ENCODE assay signal across 28 cellular contexts in the genomic region with DNA sequence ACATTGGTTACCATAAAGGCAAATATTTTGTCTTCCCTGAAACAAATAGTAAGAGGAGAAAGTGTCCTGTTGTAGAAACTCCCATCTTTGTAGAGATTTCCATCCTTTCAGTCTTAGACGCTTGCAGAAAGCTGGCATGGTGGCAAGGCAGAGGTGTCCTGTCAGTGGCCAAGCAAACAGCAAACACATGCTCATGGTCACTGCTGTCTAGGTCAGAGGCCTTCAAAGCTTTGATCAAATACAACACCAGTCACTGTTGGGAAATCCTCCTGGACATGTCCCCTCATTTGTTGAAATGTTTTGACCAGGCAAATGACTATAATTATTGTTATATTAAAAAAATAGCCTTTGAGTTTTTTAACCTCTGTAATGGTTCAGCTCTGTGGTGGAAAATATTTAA. TPM values are rescaled to one million over a fixed set of nuclear protein-coding genes. Genes with fewer than 3 reads are reported as not detected.
DNase-seq lines count a peak whose midpoint lies in the region; ATAC-seq, FAIRE-seq and TF ChIP-seq lines count a peak whose summit lies in the region.
"Had no signal": no experiment of that assay in that cellular context is flagged by ENCODE, and none has a peak within 500 bp of the region (broad histone marks: within the 10 kb centered on the region; RNA-seq: fewer than 3 reads in every experiment).

No MANE protein-coding gene starts in this region.

- no peak overlapping the region for H3K4me3 Mint-ChIP-seq in activated CD8-positive, alpha-beta memory T cell treated with anti-CD3 and anti-CD28 coated beads, Interleukin-2, amount 10 ng/mL, durations not matched to agents 7 days and 5 days
- H3K4me3 Mint-ChIP-seq: CD14-positive monocyte; CD4-positive, alpha-beta memory T cell; CD4-positive, CD25-positive, alpha-beta regulatory T cell; CD8-positive, alpha-beta memory T cell had no signal

- BruUV-seq in IMR-90 (replicated peaks; lab: Mats Ljungman, UMichigan) (no TSS peak), HepG2 (replicated peaks; lab: Mats Ljungman, UMichigan) (no TSS peak)

- peaks cover 38% of the 10 kb centered on the region for H3K9me1 ChIP-seq in IMR-90 (ENCODE audit: insufficient read depth, low read length)

- peak overlapping the region; percentile 78 for H3K14ac ChIP-seq in IMR-90 (replicated peaks; ENCODE audit: low read depth, low read length)

- H3K4me1 ChIP-seq in IMR-90 (ENCODE audit: control insufficient read depth, insufficient read depth, low read length) = peaks cover 25% of the 10 kb centered on the region
- H3K4me1 ChIP-seq in HepG2 (ENCODE audit: insufficient read depth, low read length) = peaks cover 16% of the 10 kb centered on the region
- H3K4me1 ChIP-seq in right lobe of liver = peaks cover 0 to 59% (median 16%) of the 10 kb centered on the region in 4 donors
- H3K4me1 ChIP-seq: BE2C, BLaER1 had no signal

- no peaks in the 10 kb centered on the region for H3K36me3 Mint-ChIP-seq in activated CD8-positive, alpha-beta memory T cell treated with anti-CD3 and anti-CD28 coated beads, Interleukin-2, amount 10 ng/mL, durations not matched to agents 7 days and 5 days
- H3K36me3 Mint-ChIP-seq: CD14-positive monocyte; CD4-positive, alpha-beta memory T cell; CD4-positive, CD25-positive, alpha-beta regulatory T cell; CD8-positive, alpha-beta memory T cell had no signal

- DNase-seq in IMR-90 = no peak
- DNase-seq in bronchial epithelial cell (ENCODE audit: low read depth) = no peak
- DNase-seq in HepG2 (ENCODE audit: low spot score) = peak; percentile 56
- DNase-seq in right lobe of liver = peak in 2 of 3 donors; percentile 69 to 78
- no peak for DNase-seq in activated CD8-positive, alpha-beta memory T cell treated with anti-CD3 and anti-CD28 coated beads, Interleukin-2, amount 10 ng/mL, durations not matched to agents 7 days and 5 days
- no peak for DNase-seq in GM20000 (ENCODE audit: low spot score)
- DNase-seq: 8988T; ACHN; BE2C; C1 segment of cervical spinal cord; CD4-positive, alpha-beta memory T cell; CD4-positive, CD25-positive, alpha-beta regulatory T cell; CD8-positive, alpha-beta memory T cell; COR-L47; DMS 273 treated with DMSO at 0.1 percent for 48 hours; DMS153; DMS53; DMS79; DND-41; GDM1 had no signal

- H3K9ac ChIP-seq in IMR-90 (ENCODE audit: low read depth, low read length) (no peak overlapping the region), HepG2 (ENCODE audit: insufficient read depth, low read depth, low read length) (no peak overlapping the region)
- H3K9ac ChIP-seq: BLaER1 had no signal

- peak overlapping the region; percentile 90 for H2BK20ac ChIP-seq in IMR-90 (ENCODE audit: low read depth, low read length)

- H3K9me3 ChIP-seq in IMR-90 (ENCODE audit: control insufficient read depth, insufficient read depth, low read length) (no peaks in the 10 kb centered on the region), HepG2 (ENCODE audit: low read length) (no peaks in the 10 kb centered on the region), right lobe of liver (no peaks in the 10 kb centered on the region)
- H3K9me3 ChIP-seq: BE2C, BLaER1 had no signal

- TF ChIP-seq RAD21 in IMR-90 (IDR thresholded peaks at IDR 0.05; ENCODE audit: low read length) (no peak), HepG2 (CRISPR knock-in tag; IDR thresholded peaks at IDR 0.05) (no peak)

- H3K18ac ChIP-seq in IMR-90 (ENCODE audit: low read depth, low read length) = peak overlapping the region; percentile 67

- no peaks in the 10 kb centered on the region for H3K79me2 ChIP-seq in HepG2 (ENCODE audit: insufficient read depth, low read length)

- in situ Hi-C loops in IMR-90 (cut with MboI; ENCODE audit: low sequenced_read_pairs) (no loop called here), HepG2 (cut with HindIII; ENCODE audit: extremely low pct_ligation_motif_present, low pct_unique_long_range_greater_than_20kb) (no loop called here)

- H3K4me3 ChIP-seq in IMR-90 (ENCODE audit: insufficient read depth, low read depth, low read length) (no peak overlapping the region), bronchial epithelial cell (ENCODE audit: low read depth, low read length) (no peak overlapping the region), HepG2 (replicated peaks in 1 of 3; ENCODE audit: insufficient read depth in 1 of 3, low read depth in 2 of 3, low read length in 3 of 3) (no peak overlapping the region), right lobe of liver (no peak overlapping the region)
- H3K4me3 ChIP-seq: BLaER1, GM12878 had no signal

- dilution Hi-C loops in IMR-90 (cut with HindIII; ENCODE audit: low sequenced_read_pairs, unreplicated experiment) = no loop called here

- peak overlapping the region; percentile 68; the same call in 1 of the 2 replicates for H3K56ac ChIP-seq in IMR-90 (ENCODE audit: extremely low read depth, insufficient read depth, low read length)

- H4K91ac ChIP-seq in IMR-90 (ENCODE audit: insufficient read depth, low read depth, low read length) = peak overlapping the region; percentile 89

- no CpG with 5 or more reads among the region's 1 CpG for WGBS in IMR-90 (ENCODE audit: extremely low coverage in 2 of 2, insufficient read length in 1 of 2), 2 experiments
- 10% methylated on average over 1 of the region's 1 CpG for WGBS in HepG2 (ENCODE audit: low lambda C conversion rate)
- WGBS in right lobe of liver (ENCODE audit: insufficient coverage, low coverage, low lambda C conversion rate, missing lambda C conversion rate) = no CpG with 5 or more reads among the region's 1 CpG

- peak overlapping the region; percentile 80; the same call in 1 of the 2 replicates for H3K23ac ChIP-seq in IMR-90 (ENCODE audit: low read depth, low read length)

- TF ChIP-seq EP300 in HepG2 (IDR thresholded peaks at IDR 0.05; ENCODE audit: low read depth in 2 of 2, low read length in 2 of 2) (no peak), HepG2 (CRISPR knock-in tag; IDR thresholded peaks at IDR 0.05; ENCODE audit: borderline replicate concordance) (no peak)

- intact Hi-C loops in IMR-90 (cut with micrococcal nuclease) = no loop called here
- intact Hi-C loops in HepG2 (cut with micrococcal nuclease; ENCODE audit: unreplicated experiment) = no loop called here
- intact Hi-C loops in right lobe of liver (cut with DNase I) = no loop called here

- peak overlapping the region; percentile 12 to 67; a peak in 3 of 4 replicates for H4K8ac ChIP-seq in IMR-90 (ENCODE audit: low read depth in 2 of 2, low read length in 2 of 2)

- no peaks in the 10 kb centered on the region for H3K27me3 Mint-ChIP-seq in activated CD8-positive, alpha-beta memory T cell treated with anti-CD3 and anti-CD28 coated beads, Interleukin-2, amount 10 ng/mL, durations not matched to agents 7 days and 5 days
- H3K27me3 Mint-ChIP-seq: CD4-positive, alpha-beta memory T cell; CD4-positive, CD25-positive, alpha-beta regulatory T cell had no signal

- H3K4me2 ChIP-seq in IMR-90 (ENCODE audit: low read depth, low read length) (peak overlapping the region; percentile 66; the same call in 1 of the 2 replicates), HepG2 (ENCODE audit: low read depth, low read length) (no peak overlapping the region)
- H3K4me2 ChIP-seq: BLaER1 had no signal

- H3K36me3 ChIP-seq in IMR-90 (ENCODE audit: control insufficient read depth, insufficient read depth, low read length) (0 out of 2 replicates have a peak, but pooled peaks cover 2% of the 10 kb centered on the region), bronchial epithelial cell (ENCODE audit: control insufficient read depth, insufficient read depth, low read length) (no peaks in the 10 kb centered on the region), HepG2 (replicated peaks in 1 of 2; ENCODE audit: control insufficient read depth in 1 of 2, insufficient read depth in 2 of 2, low read length in 2 of 2) (no peaks in the 10 kb centered on the region), right lobe of liver (no peaks in the 10 kb centered on the region)
- H3K36me3 ChIP-seq: BE2C, BLaER1 had no signal

- POLR2A ChIA-PET in IMR-90 (lab: Charles Lee; ENCODE audit: unreplicated experiment) = no interaction called here
- POLR2A ChIA-PET in HepG2 (lab: Yijun Ruan, JAX) = no interaction called here

- H3K9me3 Mint-ChIP-seq in activated CD8-positive, alpha-beta memory T cell treated with anti-CD3 and anti-CD28 coated beads, Interleukin-2, amount 10 ng/mL, durations not matched to agents 7 days and 5 days (ENCODE audit: low read depth) = no peaks in the 10 kb centered on the region
- H3K9me3 Mint-ChIP-seq: CD14-positive monocyte; CD4-positive, alpha-beta memory T cell; CD8-positive, alpha-beta memory T cell had no signal

- H3K4me1 Mint-ChIP-seq in activated CD8-positive, alpha-beta memory T cell treated with anti-CD3 and anti-CD28 coated beads, Interleukin-2, amount 10 ng/mL, durations not matched to agents 7 days and 5 days = no peaks in the 10 kb centered on the region
- H3K4me1 Mint-ChIP-seq: CD14-positive monocyte; CD4-positive, alpha-beta memory T cell; CD4-positive, CD25-positive, alpha-beta regulatory T cell; CD8-positive, alpha-beta memory T cell had no signal

- H2AFZ ChIP-seq in IMR-90 (replicated peaks; ENCODE audit: low read length, poor library complexity) = no peak overlapping the region
- H2AFZ ChIP-seq in HepG2 (ENCODE audit: low read length) = no peak overlapping the region

- peaks cover 7% of the 10 kb centered on the region; the same call in 1 of the 2 replicates for H4K20me1 ChIP-seq in IMR-90 (ENCODE audit: insufficient read depth, low read length)
- H4K20me1 ChIP-seq in HepG2 (ENCODE audit: insufficient read depth, low read length) = no peaks in the 10 kb centered on the region
- H4K20me1 ChIP-seq: BLaER1 had no signal

- peak overlapping the region; percentile 95; the same call in 2 of the 3 replicates for H2BK15ac ChIP-seq in IMR-90 (ENCODE audit: low read depth, low read length)

- FAIRE-seq in bronchial epithelial cell (lab: Jason Lieb, UNC) = peak; percentile 47
- FAIRE-seq in HepG2 (lab: Jason Lieb, UNC) = peak; percentile 32
- FAIRE-seq: A204.1, GM12878, GM12892, GM18507 had no signal

- ATAC-seq in IMR-90 (ENCODE audit: low read depth) (no peak), HepG2 (peak; percentile 90), right lobe of liver (peak in 3 of 4 donors; percentile 72 to 83 (median 80)), GM19351 (IDR thresholded peaks at IDR 0.05; ENCODE audit: unreplicated experiment) (no peak), HG03139 (IDR thresholded peaks at IDR 0.05; ENCODE audit: unreplicated experiment) (no peak)
- ATAC-seq in activated CD8-positive, alpha-beta memory T cell treated with anti-CD3 and anti-CD28 coated beads, Interleukin-2, amount 10 ng/mL, durations not matched to agents 7 days and 5 days = no peak
- ATAC-seq: GM12878 had no signal

- H2BK5ac ChIP-seq in IMR-90 (ENCODE audit: low read depth, low read length, poor library complexity, severe bottlenecking) = peak overlapping the region; percentile 80

- H3K27ac ChIP-seq in IMR-90 (ENCODE audit: insufficient read depth, low read length) (peak overlapping the region; percentile 72; the same call in 1 of the 2 replicates), HepG2 (ENCODE audit: extremely low read length, insufficient read depth, low read length) (no peak overlapping the region), right lobe of liver (peak overlapping the region in 2 of 3 donors; percentile 63 to 71)
- H3K27ac ChIP-seq: BLaER1 had no signal

- no peak for TF ChIP-seq POLR2A in IMR-90 (IDR thresholded peaks at IDR 0.05; ENCODE audit: low read depth, low read length)
- no peak for TF ChIP-seq POLR2A in HepG2 (IDR thresholded peaks at IDR 0.05; ENCODE audit: insufficient read depth in 1 of 2, low read depth in 2 of 2, low read length in 2 of 2)
- TF ChIP-seq POLR2A in right lobe of liver (IDR thresholded peaks at IDR 0.05) = no peak

- H3K27me3 ChIP-seq in IMR-90 (ENCODE audit: control insufficient read depth, insufficient read depth, low read length) = no peaks in the 10 kb centered on the region
- H3K27me3 ChIP-seq in bronchial epithelial cell (ENCODE audit: control insufficient read depth, insufficient read depth, low read length) = no peaks in the 10 kb centered on the region
- H3K27me3 ChIP-seq in HepG2 (ENCODE audit: control insufficient read depth in 1 of 2, insufficient read depth in 2 of 2, low read length in 2 of 2) = no peaks in the 10 kb centered on the region
- no peaks in the 10 kb centered on the region for H3K27me3 ChIP-seq in right lobe of liver
- H3K27me3 ChIP-seq: BE2C, BLaER1 had no signal

- peak overlapping the region; percentile 90 for H2BK120ac ChIP-seq in IMR-90 (ENCODE audit: low read depth, low read length)

- peaks cover 52 to 75% of the 10 kb centered on the region in 2 experiments for H3K79me1 ChIP-seq in IMR-90 (ENCODE audit: low read depth in 1 of 2, low read length in 2 of 2)

- no peak overlapping the region for H2AK9ac ChIP-seq in IMR-90 (replicated peaks; ENCODE audit: low read depth, low read length, poor library complexity)

- peak overlapping the region; percentile 89 for H3K4ac ChIP-seq in IMR-90 (ENCODE audit: low read depth, low read length)

- H2AK5ac ChIP-seq in IMR-90 (ENCODE audit: low read depth, low read length) = peak overlapping the region; percentile 94; the same call in 1 of the 2 replicates

- TF ChIP-seq CTCF in IMR-90 (conservative IDR thresholded peaks at IDR 0.05; ENCODE audit: low read depth, low read length) = no peak
- TF ChIP-seq CTCF in bronchial epithelial cell (IDR thresholded peaks at IDR 0.05; ENCODE audit: insufficient read depth, low read length, severe bottlenecking) = no peak
- TF ChIP-seq CTCF in HepG2 (CRISPR knock-in tag; IDR thresholded peaks at IDR 0.05) = no peak
- TF ChIP-seq CTCF in right lobe of liver (IDR thresholded peaks at IDR 0.05) = no peak
- no peak for TF ChIP-seq CTCF in GM20000 (IDR thresholded peaks at IDR 0.05; ENCODE audit: extremely low read depth, missing control alignments)

- no peak overlapping the region for H3K27ac Mint-ChIP-seq in activated CD8-positive, alpha-beta memory T cell treated with anti-CD3 and anti-CD28 coated beads, Interleukin-2, amount 10 ng/mL, durations not matched to agents 7 days and 5 days
- H3K27ac Mint-ChIP-seq: CD14-positive monocyte; CD4-positive, alpha-beta memory T cell; CD4-positive, CD25-positive, alpha-beta regulatory T cell; CD8-positive, alpha-beta memory T cell had no signal

- peak overlapping the region; percentile 80 for H4K5ac ChIP-seq in IMR-90 (ENCODE audit: low read depth, low read length)

- CTCF ChIA-PET in IMR-90 (lab: Yijun Ruan, JAX) (no interaction called here), HepG2 (lab: Yijun Ruan, JAX; ENCODE audit: low intra/inter-chr PET ratio, low total read pairs) (no interaction called here)
- CTCF ChIA-PET in activated CD8-positive, alpha-beta memory T cell treated with anti-CD3 and anti-CD28 coated beads, Interleukin-2, amount 10 ng/mL, durations not matched to agents 7 days and 5 days (lab: Charles Lee) = no interaction called here

RNA-seq across cellular contexts. Expression of a gene that starts 55.1 kb away (rescaled TPM):
- total RNA-seq in IMR-90 (2012; rRNA removed) (297 and 326 TPM in 2 replicates), bronchial epithelial cell (6.6 and 10.6 TPM in 2 replicates), HepG2 (2016; rRNA removed; fragmentation: Illumina TruSeq; extraction: Trizol) (0.22 and 0.34 TPM in 2 replicates), right lobe of liver (10 to 100 TPM in 2 of 6 experiments, 1 to 10 TPM in 4; 5.4 to 14.2 (median 9.1) TPM)
- polyA plus RNA-seq in IMR-90 (2012; rRNA removed) (211 and 235 TPM in 2 replicates), HepG2 (2011; rRNA removed) (0.12 and 0.16 TPM in 2 replicates)
- 117 and 133 TPM in 2 replicates for polyA plus RNA-seq in IMR-90 (2012; cell fraction: cytosol; rRNA removed)
- polyA plus RNA-seq in IMR-90 (2012; cell fraction: nucleus; rRNA removed; ENCODE audit: low replicate concordance) = 75.2 and 176 TPM in 2 replicates
- total RNA-seq in HepG2 (2016; cell fraction: cytosol; rRNA removed; fragmentation: Illumina TruSeq; extraction: Trizol; ENCODE audit: low read depth) = 0.26 TPM in 1 of 2 replicates, not detected in the other
- 0.18 and 0.39 TPM in 2 replicates for total RNA-seq in HepG2 (2016; cell fraction: insoluble cytoplasmic fraction; rRNA removed; fragmentation: Illumina TruSeq; extraction: Trizol)
- 0.03 and 0.10 TPM in 2 replicates for total RNA-seq in HepG2 (2016; cell fraction: membrane; rRNA removed; fragmentation: Illumina TruSeq; extraction: Trizol)
- 0.37 and 0.38 TPM in 2 replicates for total RNA-seq in HepG2 (2016; cell fraction: nucleus; rRNA removed; fragmentation: Illumina TruSeq; extraction: Trizol)
- 0.15 and 0.21 TPM in 2 replicates for polyA plus RNA-seq in HepG2 (2011; cell fraction: cytosol; rRNA removed)
- polyA plus RNA-seq in HepG2 (2011; cell fraction: nucleus; rRNA removed) = 0.14 and 0.19 TPM in 2 replicates
- 0.04 and 0.27 TPM in 2 replicates for polyA plus RNA-seq in HepG2 (2012)
- 0.03 TPM in 1 of 2 replicates, not detected in the other for polyA plus RNA-seq in HepG2 (2016; cell fraction: cytosol; fragmentation: Illumina TruSeq; extraction: Trizol; ENCODE audit: low read depth)
- polyA plus RNA-seq in HepG2 (2016; cell fraction: insoluble cytoplasmic fraction; fragmentation: Illumina TruSeq; extraction: Trizol; ENCODE audit: low read depth) = 0.22 and 0.27 TPM in 2 replicates
- not detected in 2 replicates for polyA plus RNA-seq in HepG2 (2016; cell fraction: membrane; fragmentation: Illumina TruSeq; extraction: Trizol; ENCODE audit: low read depth)
- 0.26 and 0.40 TPM in 2 replicates for polyA plus RNA-seq in HepG2 (2016; cell fraction: nucleus; fragmentation: Illumina TruSeq; extraction: Trizol; ENCODE audit: insufficient read depth, low read depth)
- 0.23 and 0.28 TPM in 2 replicates for polyA minus RNA-seq in HepG2 (2011; rRNA and poly(A)+ RNA removed; ENCODE audit: low replicate concordance)
- polyA minus RNA-seq in HepG2 (2011; cell fraction: cytosol; rRNA and poly(A)+ RNA removed) = 0.30 TPM in 1 of 2 replicates, not detected in the other
- 0.75 and 1.0 TPM in 2 replicates for polyA minus RNA-seq in HepG2 (2011; cell fraction: nucleus; rRNA and poly(A)+ RNA removed)
- total RNA-seq in activated CD8-positive, alpha-beta memory T cell treated with anti-CD3 and anti-CD28 coated beads, Interleukin-2, amount 10 ng/mL, durations not matched to agents 7 days and 5 days = under 1 TPM; 0.37 to 0.50 TPM
- total RNA-seq: CD8-positive, alpha-beta memory T cell had no signal
- polyA plus RNA-seq: CD4-positive, alpha-beta memory T cell; CD4-positive, CD25-positive, alpha-beta regulatory T cell; CD8-positive, alpha-beta memory T cell had no signal

Comparison
In these comparisons a context has a peak if more than half of its experiments do, and no peak if none do; other contexts are left out.
1. ATAC-seq: peak in HepG2 (single experiment) and right lobe of liver (3 of 4); none in IMR-90 (single experiment), activated CD8-positive, alpha-beta memory T cell treated with anti-CD3 and anti-CD28 coated beads, Interleukin-2, amount 10 ng/mL, durations not matched to agents 7 days and 5 days (single experiment), GM19351 (single experiment) and HG03139 (single experiment).
2. DNase-seq: peak in HepG2 (single experiment) and right lobe of liver (2 of 3); none in IMR-90 (single experiment), bronchial epithelial cell (single experiment), activated CD8-positive, alpha-beta memory T cell treated with anti-CD3 and anti-CD28 coated beads, Interleukin-2, amount 10 ng/mL, durations not matched to agents 7 days and 5 days (single experiment) and GM20000 (single experiment).
3. RNA of a gene that starts 55.1 kb away (total RNA-seq): 297 to 326 TPM in IMR-90; 5.4 to 14.2 TPM in right lobe of liver, 6.6 to 10.6 TPM in bronchial epithelial cell, 0.37 to 0.50 TPM in activated CD8-positive, alpha-beta memory T cell treated with anti-CD3 and anti-CD28 coated beads, Interleukin-2, amount 10 ng/mL, durations not matched to agents 7 days and 5 days and 0.03 to 0.39 TPM in HepG2; every median in the first group is over 10 times any median in the second.